ENCODE assay signal across 11 cellular contexts in genomic region chr12:50842637-50843493, GRCh38. TPM values are rescaled to one million over a fixed set of nuclear protein-coding genes. Genes with fewer than 3 reads are reported as not detected.
DNase-seq lines count a peak whose midpoint lies in the region; ATAC-seq and TF ChIP-seq lines count a peak whose summit lies in the region.
"Had no signal": no experiment of that assay in that cellular context is flagged by ENCODE, and none has a peak within 500 bp of the region (broad histone marks: within the 10 kb centered on the region; RNA-seq: fewer than 3 reads in every experiment).

TMPRSS12 (plus strand) TSS chr12:50842926; CDS start chr12:50842965, 39 bp downstream.

- H3K4me3 ChIP-seq in coronary artery (peak within 1 kb of the TSS; percentile 48), rectal smooth muscle tissue (ENCODE audit: low read length) (peak within 1 kb of the TSS; percentile 10)

- ATAC-seq in GM21717 (IDR thresholded peaks at IDR 0.05; ENCODE audit: unreplicated experiment), result no peak

- DNase-seq in DMS53 (lab: John Stamatoyannopoulos, UW) (peak; percentile 77), coronary artery (ENCODE audit: low spot score) (no peak), iris pigment epithelial cell (ENCODE audit: low read depth) (peak; percentile 6), immature natural killer cell (no peak), HUDEP-2 (lab: John Stamatoyannopoulos, UW; ENCODE audit: unreplicated experiment in 76 of 76) (no peak)
- no peak for DNase-seq in activated CD4-positive, alpha-beta T cell treated with anti-CD3 and anti-CD28 coated beads, Interleukin-2, amount 50 U/mL, for 1 hour
- DNase-seq: activated CD8-positive, alpha-beta memory T cell treated with anti-CD3 and anti-CD28 coated beads, Interleukin-2, amount 50 U/mL, for 4 hours; Karpas-422; NCI-H526 treated with DMSO at 0.1 percent for 48 hours had no signal

- H3K36me3 ChIP-seq in rectal smooth muscle tissue (ENCODE audit: control insufficient read depth, insufficient read depth, low read length), result no peaks in the 10 kb centered on the region

- peaks cover 2% of the 10 kb centered on the region for H3K27me3 ChIP-seq in rectal smooth muscle tissue (ENCODE audit: control insufficient read depth, insufficient read depth, low read length)

- no peak within 1 kb of the TSS for H3K27ac ChIP-seq in coronary artery
- H3K27ac ChIP-seq in rectal smooth muscle tissue (ENCODE audit: low read depth, low read length), result no peak within 1 kb of the TSS

- no peaks in the 10 kb centered on the region for H3K9me3 Mint-ChIP-seq in immature natural killer cell

- H3K9ac ChIP-seq in rectal smooth muscle tissue (ENCODE audit: low read length), result no peak within 1 kb of the TSS

- H3K27ac Mint-ChIP-seq in immature natural killer cell, result no peak within 1 kb of the TSS

- H3K27me3 Mint-ChIP-seq in immature natural killer cell (ENCODE audit: low read depth in 3 of 3), result peaks cover 2 to 4% (median 3%) of the 10 kb centered on the region in 3 donors

- peak within 1 kb of the TSS in 2 of 5 donors; percentile 2 to 26 for H3K4me3 Mint-ChIP-seq in immature natural killer cell

- no peak for TF ChIP-seq CTCF in coronary artery (IDR thresholded peaks at IDR 0.05)

- H3K4me1 ChIP-seq in rectal smooth muscle tissue (ENCODE audit: control insufficient read depth, insufficient read depth, low read length), result no peaks in the 10 kb centered on the region

- H3K36me3 Mint-ChIP-seq in immature natural killer cell, result peaks cover 0 to 6% (median 0%) of the 10 kb centered on the region in 3 donors

- no peaks in the 10 kb centered on the region for H3K4me1 Mint-ChIP-seq in immature natural killer cell

RNA-seq across cellular contexts. Expression of gene TMPRSS12, which starts in this region (rescaled TPM):
- not detected for polyA plus RNA-seq in immature natural killer cell

Comparison
In these comparisons a context has a peak if more than half of its experiments do, and no peak if none do; other contexts are left out.
1. DNase-seq: peak in DMS53 (single experiment) and iris pigment epithelial cell (single experiment); none in coronary artery (single experiment), activated CD4-positive, alpha-beta T cell treated with anti-CD3 and anti-CD28 coated beads, Interleukin-2, amount 50 U/mL, for 1 hour (single experiment), immature natural killer cell (0 of 3) and HUDEP-2 (0 of 76).